ENCODE assay signal across 1 cellular context in the genomic region with DNA sequence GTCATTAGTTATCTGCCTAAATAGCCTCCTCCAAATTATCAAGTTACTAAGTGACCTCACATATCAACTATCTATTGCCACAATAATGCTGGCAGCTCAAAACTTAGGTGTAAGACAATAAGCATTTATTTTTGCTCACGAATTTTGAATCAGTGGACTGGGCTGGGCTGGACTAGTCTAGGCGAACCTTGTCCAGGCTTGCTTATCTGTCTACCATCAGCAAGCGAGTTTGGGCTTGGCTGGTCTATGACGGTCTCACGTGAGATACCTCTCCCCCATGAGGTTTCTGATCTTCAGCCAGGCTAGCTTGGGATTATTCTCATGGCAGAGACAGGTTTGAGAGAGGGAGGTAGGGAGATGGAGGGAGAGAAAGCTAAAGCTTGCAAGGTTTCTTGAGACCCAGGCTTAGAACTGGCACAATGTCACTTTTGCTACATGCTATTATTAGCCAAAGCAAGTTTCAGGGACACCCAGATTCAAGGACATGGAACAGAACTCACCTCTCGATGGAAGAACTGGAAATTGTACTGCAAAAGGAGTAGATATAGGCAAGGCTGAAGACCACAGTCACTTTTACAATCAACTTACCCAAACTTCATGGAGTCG.
TF ChIP-seq lines count a peak whose summit lies in the region.

No MANE protein-coding gene starts in this region.

TF ChIP-seq in K562, 482 proteins besides CTCF, POLR2A, EP300 and RAD21:
- TF ChIP-seq ZFP30 (CRISPR knock-in tag; IDR thresholded peaks at IDR 0.05; ENCODE audit: borderline replicate concordance), result no peak
- TF ChIP-seq BHLHE40 (IDR thresholded peaks at IDR 0.05; ENCODE audit: low read length), result peak; percentile 42; the same call in 1 of the 2 replicates
